In genomic region chr2:8692783-8693768, GRCh38 we compare ENCODE assay signal across 8 cellular contexts. TPM values are rescaled to one million over a fixed set of nuclear protein-coding genes. Genes with fewer than 3 reads are reported as not detected.
DNase-seq lines count a peak whose midpoint lies in the region; ATAC-seq, FAIRE-seq and TF ChIP-seq lines count a peak whose summit lies in the region.

No MANE protein-coding gene starts in this region.

- no peaks in the 10 kb centered on the region for H4K20me1 ChIP-seq in MM.1S (ENCODE audit: insufficient read depth, low read length)

- no peaks in the 10 kb centered on the region for H3F3A ChIP-seq in MM.1S (ENCODE audit: insufficient read depth, low read length)

- peaks cover 21% of the 10 kb centered on the region for H3K27me3 Mint-ChIP-seq in stimulated activated naive CD8-positive, alpha-beta T cell treated with anti-CD3 and anti-CD28 coated beads, Interleukin-15, Interleukin-2, amounts not matched to agents 100 ng/mL and 50 ng/mL, for 24 hours

- no peak overlapping the region for H3K9ac ChIP-seq in MM.1S (ENCODE audit: low read length)

- H2AFZ ChIP-seq in MM.1S (ENCODE audit: low read length): no peak overlapping the region

- H3K4me1 ChIP-seq in MM.1S (ENCODE audit: low read length): no peaks in the 10 kb centered on the region

- H3K4me3 Mint-ChIP-seq in stimulated activated naive CD8-positive, alpha-beta T cell treated with anti-CD3 and anti-CD28 coated beads, Interleukin-15, Interleukin-2, amounts not matched to agents 100 ng/mL and 50 ng/mL, for 24 hours: peak overlapping the region; percentile 10

- peak; percentile 69 for DNase-seq in Daoy (ENCODE audit: low read depth)
- DNase-seq in NCI-H774 (lab: John Stamatoyannopoulos, UW): peak; percentile 37
- DNase-seq in bronchial epithelial cell (ENCODE audit: low read depth): no peak
- DNase-seq in kidney tubule cell (ENCODE audit: low spot score): peak; percentile 49
- no peak for DNase-seq in MV-4-11 (lab: John Stamatoyannopoulos, UW)
- DNase-seq in MM.1S: no peak

- H3K27ac Mint-ChIP-seq in stimulated activated naive CD8-positive, alpha-beta T cell treated with anti-CD3 and anti-CD28 coated beads, Interleukin-15, Interleukin-2, amounts not matched to agents 100 ng/mL and 50 ng/mL, for 24 hours: no peak overlapping the region

- H3K9me3 ChIP-seq in MM.1S (replicated peaks; ENCODE audit: insufficient read depth, low read length): no peaks in the 10 kb centered on the region

- no peaks in the 10 kb centered on the region for H3K36me3 Mint-ChIP-seq in stimulated activated naive CD8-positive, alpha-beta T cell treated with anti-CD3 and anti-CD28 coated beads, Interleukin-15, Interleukin-2, amounts not matched to agents 100 ng/mL and 50 ng/mL, for 24 hours (ENCODE audit: low read depth)

- no peaks in the 10 kb centered on the region for H3K36me3 ChIP-seq in bronchial epithelial cell (ENCODE audit: control insufficient read depth, insufficient read depth, low read length)
- H3K36me3 ChIP-seq in MM.1S (replicated peaks; ENCODE audit: insufficient read depth, low read length): no peaks in the 10 kb centered on the region

- H3K79me2 ChIP-seq in MM.1S (ENCODE audit: low read length): no peaks in the 10 kb centered on the region

- no peak overlapping the region for H3K4me2 ChIP-seq in MM.1S (ENCODE audit: low read depth, low read length)

- peaks cover 4% of the 10 kb centered on the region for H3K27me3 ChIP-seq in bronchial epithelial cell (ENCODE audit: control insufficient read depth, insufficient read depth, low read length)
- H3K27me3 ChIP-seq in MM.1S (replicated peaks; ENCODE audit: insufficient read depth, low read length): no peaks in the 10 kb centered on the region

- H3K4me3 ChIP-seq in bronchial epithelial cell (ENCODE audit: low read depth, low read length) (no peak overlapping the region), MM.1S (ENCODE audit: low read length) (no peak overlapping the region)

- ATAC-seq in GM21423 (IDR thresholded peaks at IDR 0.05; ENCODE audit: unreplicated experiment): no peak

- H3K9me2 ChIP-seq in MM.1S (replicated peaks; ENCODE audit: insufficient read depth, low read length): no peaks in the 10 kb centered on the region

- H3K9me3 Mint-ChIP-seq in stimulated activated naive CD8-positive, alpha-beta T cell treated with anti-CD3 and anti-CD28 coated beads, Interleukin-15, Interleukin-2, amounts not matched to agents 100 ng/mL and 50 ng/mL, for 24 hours: no peaks in the 10 kb centered on the region

- H3K4me1 Mint-ChIP-seq in stimulated activated naive CD8-positive, alpha-beta T cell treated with anti-CD3 and anti-CD28 coated beads, Interleukin-15, Interleukin-2, amounts not matched to agents 100 ng/mL and 50 ng/mL, for 24 hours (ENCODE audit: low read depth): peaks cover 3% of the 10 kb centered on the region

- TF ChIP-seq CTCF in bronchial epithelial cell (IDR thresholded peaks at IDR 0.05; ENCODE audit: insufficient read depth, low read length, severe bottlenecking) (peak; percentile 85), MM.1S (IDR thresholded peaks at IDR 0.05; ENCODE audit: low read length) (no peak)

- FAIRE-seq in bronchial epithelial cell (lab: Jason Lieb, UNC): peak; percentile 80

- H3K27ac ChIP-seq in MM.1S (ENCODE audit: low read length): no peak overlapping the region

RNA-seq across cellular contexts. Expression of gene ID2, which starts 11.2 kb away (rescaled TPM):
- total RNA-seq in Daoy (2014; rRNA removed; shearing (Covaris generic)): 14.3 and 33.0 TPM in 2 replicates
- 3.7 and 11.6 TPM in 2 replicates for total RNA-seq in bronchial epithelial cell

Comparison
In these comparisons a context has a peak if more than half of its experiments do, and no peak if none do; other contexts are left out.
1. DNase-seq: peak in Daoy (single experiment), NCI-H774 (single experiment) and kidney tubule cell (single experiment); none in bronchial epithelial cell (single experiment), MV-4-11 (single experiment) and MM.1S (single experiment).